ENCODE assay signal across 8 cellular contexts in genomic region chr11:21625982-21626381, GRCh38.
DNase-seq lines count a peak whose midpoint lies in the region; ATAC-seq lines count a peak whose summit lies in the region.

No MANE protein-coding gene starts in this region.

- no peak overlapping the region for H3K27ac Mint-ChIP-seq in activated naive CD8-positive, alpha-beta T cell treated with anti-CD3 and anti-CD28 coated beads, Interleukin-2, amount 50 U/mL, for 24 hours

- DNase-seq in CD1c-positive myeloid dendritic cell (ENCODE audit: extremely low spot score) (peak; percentile 84), OCI-M1 (lab: John Stamatoyannopoulos, UW) (peak; percentile 68), iris pigment epithelial cell (ENCODE audit: low read depth) (peak; percentile 1), nucleus accumbens (lab: John Stamatoyannopoulos, UW) (no peak)
- DNase-seq in activated naive CD8-positive, alpha-beta T cell treated with anti-CD3 and anti-CD28 coated beads, Interleukin-2, amount 50 U/mL, for 24 hours, result no peak

- peaks cover 8% of the 10 kb centered on the region for H3K9me3 Mint-ChIP-seq in activated naive CD8-positive, alpha-beta T cell treated with anti-CD3 and anti-CD28 coated beads, Interleukin-2, amount 50 U/mL, for 24 hours

- no peaks in the 10 kb centered on the region for H3K36me3 Mint-ChIP-seq in activated naive CD8-positive, alpha-beta T cell treated with anti-CD3 and anti-CD28 coated beads, Interleukin-2, amount 50 U/mL, for 24 hours (ENCODE audit: low read depth)

- no peaks in the 10 kb centered on the region for H3K4me1 Mint-ChIP-seq in activated naive CD8-positive, alpha-beta T cell treated with anti-CD3 and anti-CD28 coated beads, Interleukin-2, amount 50 U/mL, for 24 hours

- H3K4me3 Mint-ChIP-seq in activated naive CD8-positive, alpha-beta T cell treated with anti-CD3 and anti-CD28 coated beads, Interleukin-2, amount 50 U/mL, for 24 hours, result no peak overlapping the region

- ATAC-seq in HG02678 (IDR thresholded peaks at IDR 0.05; ENCODE audit: unreplicated experiment), result peak; percentile 50
- ATAC-seq in GM18502 (IDR thresholded peaks at IDR 0.05; ENCODE audit: poor library complexity, unreplicated experiment), result no peak
- ATAC-seq in activated naive CD8-positive, alpha-beta T cell treated with anti-CD3 and anti-CD28 coated beads, Interleukin-2, amount 50 U/mL, for 24 hours, result no peak
- ATAC-seq in HG02763 (IDR thresholded peaks at IDR 0.05; ENCODE audit: unreplicated experiment), result no peak

- no peaks in the 10 kb centered on the region for H3K27me3 Mint-ChIP-seq in activated naive CD8-positive, alpha-beta T cell treated with anti-CD3 and anti-CD28 coated beads, Interleukin-2, amount 50 U/mL, for 24 hours

Comparison
In these comparisons a context has a peak if more than half of its experiments do, and no peak if none do; other contexts are left out.
1. DNase-seq: peak in CD1c-positive myeloid dendritic cell (single experiment), OCI-M1 (single experiment) and iris pigment epithelial cell (single experiment); none in nucleus accumbens (0 of 56) and activated naive CD8-positive, alpha-beta T cell treated with anti-CD3 and anti-CD28 coated beads, Interleukin-2, amount 50 U/mL, for 24 hours (single experiment).